In genomic region chr9:121743441-121744001, GRCh38 we compare ENCODE assay signal across 8 cellular contexts.
DNase-seq lines count a peak whose midpoint lies in the region; ATAC-seq lines count a peak whose summit lies in the region.

No MANE protein-coding gene starts in this region.

- H3K36me3 ChIP-seq in H7 (replicated peaks; ENCODE audit: control insufficient read depth, insufficient read depth, low read length) (no peaks in the 10 kb centered on the region), SJCRH30 (no peaks in the 10 kb centered on the region), neuron (ENCODE audit: insufficient read depth, low read length) (no peaks in the 10 kb centered on the region)

- H3K4me1 ChIP-seq in SJCRH30, result peaks cover 16% of the 10 kb centered on the region
- H3K4me1 ChIP-seq in neuron (ENCODE audit: insufficient read depth, low read length), result peaks cover 23% of the 10 kb centered on the region

- H2AFZ ChIP-seq in neuron (ENCODE audit: low read depth, low read length), result no peak overlapping the region

- H3K9me3 ChIP-seq in SJCRH30 (replicated peaks), result no peaks in the 10 kb centered on the region
- no peaks in the 10 kb centered on the region for H3K9me3 ChIP-seq in neuron (ENCODE audit: low read length)

- H3K4me3 ChIP-seq in H7 (ENCODE audit: insufficient read depth, low read depth, low read length), result no peak overlapping the region
- H3K4me3 ChIP-seq in SJCRH30, result peak overlapping the region; percentile 48
- H3K4me3 ChIP-seq in neuron (ENCODE audit: low read length), result peak overlapping the region; percentile 44

- peak overlapping the region; percentile 10 for H3K27ac ChIP-seq in SJCRH30

- DNase-seq in H7, result peak; percentile 91
- DNase-seq in SJCRH30, result peak; percentile 84 to 87
- peak; percentile 50 for DNase-seq in fibroblast of the conjunctiva (ENCODE audit: low read depth)
- no peak for DNase-seq in stimulated activated CD4-positive, alpha-beta T cell treated with anti-CD3 and anti-CD28 coated beads, Interleukin-4, amount 100 ng/mL, for 24 hours
- DNase-seq in activated CD4-positive, alpha-beta T cell treated with anti-CD3 and anti-CD28 coated beads, Interleukin-2, amount 50 U/mL, for 1 hour, result no peak

- H3K27me3 ChIP-seq in H7 (ENCODE audit: control insufficient read depth, insufficient read depth, low read length) (no peaks in the 10 kb centered on the region), SJCRH30 (no peaks in the 10 kb centered on the region), neuron (ENCODE audit: insufficient read depth, low read length) (no peaks in the 10 kb centered on the region)

- ATAC-seq in GM19328 (IDR thresholded peaks at IDR 0.05; ENCODE audit: unreplicated experiment) (no peak), HG03565 (IDR thresholded peaks at IDR 0.05; ENCODE audit: unreplicated experiment) (no peak)

Comparison
In these comparisons a context has a peak if more than half of its experiments do, and no peak if none do; other contexts are left out.
1. DNase-seq: peak in H7 (single experiment), SJCRH30 (2 of 2) and fibroblast of the conjunctiva (single experiment); none in stimulated activated CD4-positive, alpha-beta T cell treated with anti-CD3 and anti-CD28 coated beads, Interleukin-4, amount 100 ng/mL, for 24 hours (single experiment) and activated CD4-positive, alpha-beta T cell treated with anti-CD3 and anti-CD28 coated beads, Interleukin-2, amount 50 U/mL, for 1 hour (single experiment).